12 cellular contexts compared by ENCODE assay signal in genomic region chr14:44497148-44497547, GRCh38. TPM values are rescaled to one million over a fixed set of nuclear protein-coding genes. Genes with fewer than 3 reads are reported as not detected.
"Had no signal": no experiment of that assay in that cellular context is flagged by ENCODE, and none has a peak within 500 bp of the region (broad histone marks: within the 10 kb centered on the region; RNA-seq: fewer than 3 reads in every experiment).

No MANE protein-coding gene starts in this region.

- DNase-seq: HFFc6, Karpas-422, KBM-7 had no signal

- H3K27ac ChIP-seq: HL-60, KMS-11 had no signal

- H3K4me3 ChIP-seq: GM23338, HAP-1 had no signal

- ATAC-seq: GM23338, HCT116, HepG2 had no signal

- H3K36me3 ChIP-seq: HAP-1 had no signal

- H3K9me3 ChIP-seq: HAP-1 had no signal

- H3K4me1 ChIP-seq: HAP-1 had no signal

RNA-seq across cellular contexts. Expression of gene FSCB, which starts 9.9 kb away (rescaled TPM):
- total RNA-seq: H1, HepG2, HFFc6, HT1080 had no signal
- polyA plus RNA-seq: GM23338, H1, HepG2, IgD-negative memory B cell had no signal
